In the genomic region with DNA sequence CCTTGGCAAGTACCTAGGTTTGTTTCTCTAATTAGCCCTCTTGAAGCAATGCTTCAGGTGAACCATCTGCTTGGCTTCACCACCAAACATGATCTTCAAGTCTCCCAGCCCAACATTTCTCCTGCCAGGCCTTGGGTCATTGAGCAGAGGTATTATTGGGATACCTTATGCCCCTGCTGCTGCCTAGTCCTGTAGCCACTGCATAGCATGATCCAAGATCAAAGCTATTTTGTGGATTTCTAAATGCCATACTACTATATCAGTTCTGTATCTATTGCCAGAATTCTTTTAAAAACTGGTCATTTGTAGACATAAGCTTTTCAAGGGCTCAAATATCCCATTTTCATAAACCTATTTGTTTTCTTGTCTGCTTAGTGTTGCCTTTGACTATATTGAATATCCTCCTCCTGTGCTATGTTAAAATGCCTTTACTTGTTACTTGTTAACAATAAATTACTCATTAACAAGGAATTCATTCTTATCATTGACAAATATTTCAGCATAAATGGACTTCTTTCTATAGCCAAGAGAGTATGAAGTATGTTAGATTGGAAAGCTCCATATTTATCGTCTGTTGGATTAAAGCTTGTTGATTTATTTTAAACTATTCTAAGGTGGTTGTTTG, we compare ENCODE assay signal across 24 cellular contexts.
"Had no signal": no experiment of that assay in that cellular context is flagged by ENCODE, and none has a peak within 500 bp of the region (broad histone marks: within the 10 kb centered on the region; RNA-seq: fewer than 3 reads in every experiment).

No MANE protein-coding gene starts in this region.

- H3K4me1 ChIP-seq: Peyer's patch, SJCRH30 had no signal

- H3K9me3 ChIP-seq: MG63, Peyer's patch, SJCRH30, SK-N-SH had no signal

- H3K4me3 ChIP-seq: MG63, Peyer's patch, SJCRH30 had no signal

- H3K36me3 ChIP-seq: MG63, Peyer's patch, SJCRH30 had no signal

- H3K36me3 Mint-ChIP-seq: activated naive CD8-positive, alpha-beta T cell had no signal

- H3K27me3 ChIP-seq: MG63, Peyer's patch, SJCRH30 had no signal

- DNase-seq: activated B cell treated with CpG ODN at 0.5 μM for 24 hours; activated CD4-positive, alpha-beta memory T cell treated with anti-CD3 and anti-CD28 coated beads, Interleukin-2, amount 10 ng/mL, durations not matched to agents 7 days and 5 days; activated CD4-positive, alpha-beta T cell treated with anti-CD3 and anti-CD28 coated beads for 1 hour; activated CD4-positive, alpha-beta T cell treated with anti-CD3 and anti-CD28 coated beads, Interleukin-2, amount 10 ng/mL, durations not matched to agents 7 days and 5 days; activated gamma-delta T cell; activated naive CD4-positive, alpha-beta T cell treated with anti-CD3 and anti-CD28 coated beads for 36 hours; activated T-cell treated with anti-CD3 and anti-CD28 coated beads for 4 hours; activated T-cell treated with anti-CD3 and anti-CD28 coated beads, Interleukin-2, amount 50 U/mL, for 48 hours; caudate nucleus; MG63; MV-4-11; NCI-H1092 treated with DMSO at 0.1 percent for 48 hours; NCI-H1417 treated with DMSO at 0.1 percent for 48 hours; NCI-H1694; NCI-H2029; NCI-H510A treated with DMSO at 0.1 percent for 48 hours; Peyer's patch; Right ventricle myocardium superior; SJCRH30; SK-N-SH had no signal

- H3K9me3 Mint-ChIP-seq: activated B cell treated with CpG ODN at 0.5 μM for 24 hours; activated CD4-positive, alpha-beta memory T cell treated with anti-CD3 and anti-CD28 coated beads, Interleukin-2, amount 10 ng/mL, durations not matched to agents 7 days and 5 days; activated CD4-positive, alpha-beta T cell treated with anti-CD3 and anti-CD28 coated beads, Interleukin-2, amount 10 ng/mL, durations not matched to agents 7 days and 5 days; activated naive CD4-positive, alpha-beta T cell treated with anti-CD3 and anti-CD28 coated beads for 36 hours; activated T-helper 17 cell treated with anti-CD3 and anti-CD28 coated beads, Interleukin-2, amount 50 U/mL, for 72 hours; T-helper 2 cell treated with Interferon-gamma antibody and Interleukin-4, amounts not matched to agents 5 μg/mL and 100 μg/mL, for 36 hours had no signal

- H3K27ac Mint-ChIP-seq: activated B cell treated with CpG ODN at 0.5 μM for 24 hours; activated CD4-positive, alpha-beta memory T cell treated with anti-CD3 and anti-CD28 coated beads, Interleukin-2, amount 10 ng/mL, durations not matched to agents 7 days and 5 days; activated CD4-positive, alpha-beta T cell treated with anti-CD3 and anti-CD28 coated beads, Interleukin-2, amount 10 ng/mL, durations not matched to agents 7 days and 5 days; activated naive CD4-positive, alpha-beta T cell treated with anti-CD3 and anti-CD28 coated beads for 36 hours; activated naive CD8-positive, alpha-beta T cell; activated T-helper 17 cell treated with anti-CD3 and anti-CD28 coated beads, Interleukin-2, amount 50 U/mL, for 72 hours; T-helper 2 cell treated with Interferon-gamma antibody and Interleukin-4, amounts not matched to agents 5 μg/mL and 100 μg/mL, for 36 hours had no signal

- H3K4me1 Mint-ChIP-seq: activated B cell treated with CpG ODN at 0.5 μM for 24 hours; activated CD4-positive, alpha-beta memory T cell treated with anti-CD3 and anti-CD28 coated beads, Interleukin-2, amount 10 ng/mL, durations not matched to agents 7 days and 5 days; activated CD4-positive, alpha-beta T cell treated with anti-CD3 and anti-CD28 coated beads, Interleukin-2, amount 10 ng/mL, durations not matched to agents 7 days and 5 days; activated T-helper 17 cell treated with anti-CD3 and anti-CD28 coated beads, Interleukin-2, amount 50 U/mL, for 72 hours had no signal

- H3K27ac ChIP-seq: Peyer's patch, RWPE1, SJCRH30 had no signal

- H3K4me3 Mint-ChIP-seq: activated B cell treated with CpG ODN at 0.5 μM for 24 hours; activated CD4-positive, alpha-beta memory T cell treated with anti-CD3 and anti-CD28 coated beads, Interleukin-2, amount 10 ng/mL, durations not matched to agents 7 days and 5 days; activated CD4-positive, alpha-beta T cell treated with anti-CD3 and anti-CD28 coated beads, Interleukin-2, amount 10 ng/mL, durations not matched to agents 7 days and 5 days; activated naive CD4-positive, alpha-beta T cell treated with anti-CD3 and anti-CD28 coated beads for 36 hours; activated naive CD8-positive, alpha-beta T cell; activated T-helper 17 cell treated with anti-CD3 and anti-CD28 coated beads, Interleukin-2, amount 50 U/mL, for 72 hours; T-helper 2 cell treated with Interferon-gamma antibody and Interleukin-4, amounts not matched to agents 5 μg/mL and 100 μg/mL, for 36 hours had no signal

- ATAC-seq: activated T-helper 17 cell treated with anti-CD3 and anti-CD28 coated beads, Interleukin-2, amount 50 U/mL, for 72 hours had no signal
